In genomic region chr6:7238526-7238899, GRCh38 we compare ENCODE assay signal across 11 cellular contexts.
A peak's percentile ranks its signal among the peaks of the same experiment; 100 is the strongest.
DNase-seq lines count a peak whose midpoint lies in the region; ATAC-seq and TF ChIP-seq lines count a peak whose summit lies in the region.
"Had no signal": no experiment of that assay in that cellular context is flagged by ENCODE, and none has a peak within 500 bp of the region (broad histone marks: within the 10 kb centered on the region; RNA-seq: fewer than 3 reads in every experiment).

No MANE protein-coding gene starts in this region.

- H3K9me2 ChIP-seq in GM23338 (ENCODE audit: insufficient read depth) = no peaks in the 10 kb centered on the region

- H3K27ac Mint-ChIP-seq in GM23338 = peak overlapping the region; percentile 59; the same call in 1 of the 2 replicates
- peak overlapping the region; percentile 34 for H3K27ac Mint-ChIP-seq in dendritic cell treated with granulocyte-macrophage colony-stimulating factor and Interleukin-4, amounts not matched to agents 40 ng/mL and 50 ng/mL, for 4 days
- peak overlapping the region; percentile 68 for H3K27ac Mint-ChIP-seq in progenitor cell of endocrine pancreas

- peaks cover 66 to 100% (median 78%) of the 10 kb centered on the region in 10 experiments for H3K4me1 ChIP-seq in BLaER1 treated with 17β-estradiol and CSF1 and Interleukin-3, amounts not matched to agents 10 nM and 100 nM
- H3K4me1 ChIP-seq in GM23338 (ENCODE audit: insufficient read depth) = peaks cover 28% of the 10 kb centered on the region

- H3K36me3 ChIP-seq in BLaER1 treated with 17β-estradiol and CSF1 and Interleukin-3, amounts not matched to agents 10 nM and 100 nM = peaks cover 50 to 84% (median 67%) of the 10 kb centered on the region in 11 experiments
- H3K36me3 ChIP-seq in GM23338 (ENCODE audit: insufficient read depth) = no peaks in the 10 kb centered on the region

- H4K20me1 ChIP-seq in BLaER1 treated with 17β-estradiol and CSF1 and Interleukin-3, amounts not matched to agents 10 nM and 100 nM = peaks cover 13 to 88% (median 70%) of the 10 kb centered on the region in 11 experiments; a peak in 18 of 22 replicates
- H4K20me1 ChIP-seq in GM23338 (replicated peaks; ENCODE audit: insufficient read depth) = no peaks in the 10 kb centered on the region

- H3K27me3 Mint-ChIP-seq in GM23338 (ENCODE audit: insufficient read depth, low read depth, poor library complexity) (peaks cover 12% of the 10 kb centered on the region), progenitor cell of endocrine pancreas (no peaks in the 10 kb centered on the region)
- H3K27me3 Mint-ChIP-seq in dendritic cell treated with granulocyte-macrophage colony-stimulating factor and Interleukin-4, amounts not matched to agents 40 ng/mL and 50 ng/mL, for 4 days = no peaks in the 10 kb centered on the region

- H3K9me3 ChIP-seq in BLaER1 treated with 17β-estradiol and CSF1 and Interleukin-3, amounts not matched to agents 10 nM and 100 nM (replicated peaks in 1 of 11) = no peaks in the 10 kb centered on the region
- H3K9me3 ChIP-seq: sigmoid colon, tibial nerve had no signal

- ATAC-seq in GM23338 (no peak), GM21619 (IDR thresholded peaks at IDR 0.05; ENCODE audit: unreplicated experiment) (no peak)

- H3K4me3 ChIP-seq in BLaER1 treated with 17β-estradiol and CSF1 and Interleukin-3, amounts not matched to agents 10 nM and 100 nM = no peak overlapping the region
- no peak overlapping the region for H3K4me3 ChIP-seq in GM23338
- H3K4me3 ChIP-seq: sigmoid colon, tibial nerve had no signal

- H3K36me3 Mint-ChIP-seq in GM23338 (ENCODE audit: low read depth) = peaks cover 6% of the 10 kb centered on the region; the same call in 2 of the 3 replicates
- peaks cover 96% of the 10 kb centered on the region for H3K36me3 Mint-ChIP-seq in dendritic cell treated with granulocyte-macrophage colony-stimulating factor and Interleukin-4, amounts not matched to agents 40 ng/mL and 50 ng/mL, for 4 days (ENCODE audit: low read depth)
- H3K36me3 Mint-ChIP-seq in progenitor cell of endocrine pancreas (ENCODE audit: insufficient read depth) = peaks cover 15% of the 10 kb centered on the region

- peak overlapping the region in 3 of 11 experiments; percentile 17 to 31 (median 27); a peak in 3 of 22 replicates for H3K9ac ChIP-seq in BLaER1 treated with 17β-estradiol and CSF1 and Interleukin-3, amounts not matched to agents 10 nM and 100 nM

- H3K4me3 Mint-ChIP-seq in GM23338 = no peak overlapping the region
- H3K4me3 Mint-ChIP-seq in dendritic cell treated with granulocyte-macrophage colony-stimulating factor and Interleukin-4, amounts not matched to agents 40 ng/mL and 50 ng/mL, for 4 days = no peak overlapping the region
- no peak overlapping the region for H3K4me3 Mint-ChIP-seq in progenitor cell of endocrine pancreas (ENCODE audit: low read depth)

- DNase-seq in GM23338 (ENCODE audit: low spot score) = no peak
- DNase-seq in progenitor cell of endocrine pancreas (ENCODE audit: low spot score, unreplicated experiment) = no peak
- no peak for DNase-seq in NCI-H774 (lab: John Stamatoyannopoulos, UW)
- no peak for DNase-seq in NCI-H1417 treated with DMSO at 0.1 percent for 48 hours (lab: John Stamatoyannopoulos, UW)
- DNase-seq in GM13976 (ENCODE audit: low spot score) = no peak

- in situ Hi-C loops in GM13976 (cut with MboI; ENCODE audit: low sequenced_read_pairs, unreplicated experiment) = loop anchor here (25.0 kb wide), 1 partner anchor 551 kb away; no protein-coding TSS in a partner anchor

- H3K79me2 ChIP-seq in GM23338 (replicated peaks; ENCODE audit: insufficient read depth) = no peaks in the 10 kb centered on the region

- H3K9me3 Mint-ChIP-seq in GM23338 = no peaks in the 10 kb centered on the region
- H3K9me3 Mint-ChIP-seq in dendritic cell treated with granulocyte-macrophage colony-stimulating factor and Interleukin-4, amounts not matched to agents 40 ng/mL and 50 ng/mL, for 4 days = no peaks in the 10 kb centered on the region
- no peaks in the 10 kb centered on the region for H3K9me3 Mint-ChIP-seq in progenitor cell of endocrine pancreas (ENCODE audit: low read depth)

- 0 out of 22 replicates have a peak overlapping the region, but pooled peaks of 1 of the 11 experiments have one; percentile 47 for H3K27ac ChIP-seq in BLaER1 treated with 17β-estradiol and CSF1 and Interleukin-3, amounts not matched to agents 10 nM and 100 nM
- no peak overlapping the region for H3K27ac ChIP-seq in GM23338 (ENCODE audit: low read depth)
- H3K27ac ChIP-seq: foreskin keratinocyte, tibial nerve had no signal

- no peaks in the 10 kb centered on the region for H3F3A ChIP-seq in GM23338 (replicated peaks; ENCODE audit: low read depth)

- H3K27me3 ChIP-seq in BLaER1 treated with 17β-estradiol and CSF1 and Interleukin-3, amounts not matched to agents 10 nM and 100 nM = no peaks in the 10 kb centered on the region
- no peaks in the 10 kb centered on the region for H3K27me3 ChIP-seq in GM23338 (ENCODE audit: insufficient read depth)
- H3K27me3 ChIP-seq: foreskin keratinocyte, sigmoid colon, tibial nerve had no signal

- TF ChIP-seq CTCF in GM23338 (conservative IDR thresholded peaks at IDR 0.05; ENCODE audit: low read depth in 2 of 2) = no peak
- TF ChIP-seq CTCF in progenitor cell of endocrine pancreas (IDR thresholded peaks at IDR 0.05; ENCODE audit: unreplicated experiment) = no peak
- no peak for TF ChIP-seq CTCF in GM13976 (IDR thresholded peaks at IDR 0.05; ENCODE audit: borderline replicate concordance, control extremely low read depth, extremely low read depth, insufficient read depth, missing control alignments)

- H3K4me2 ChIP-seq in BLaER1 treated with 17β-estradiol and CSF1 and Interleukin-3, amounts not matched to agents 10 nM and 100 nM = peak overlapping the region; percentile 31 to 83 (median 60)
- H3K4me2 ChIP-seq in GM23338 = no peak overlapping the region

- H2AFZ ChIP-seq in GM23338 = no peak overlapping the region

- intact Hi-C loops in dendritic cell treated with granulocyte-macrophage colony-stimulating factor and Interleukin-4, amounts not matched to agents 40 ng/mL and 50 ng/mL, for 4 days (cut with micrococcal nuclease) = no loop called here

- H3K4me1 Mint-ChIP-seq in GM23338 (peaks cover 36% of the 10 kb centered on the region), progenitor cell of endocrine pancreas (ENCODE audit: low read depth) (peaks cover 61% of the 10 kb centered on the region)
- H3K4me1 Mint-ChIP-seq in dendritic cell treated with granulocyte-macrophage colony-stimulating factor and Interleukin-4, amounts not matched to agents 40 ng/mL and 50 ng/mL, for 4 days (ENCODE audit: low read depth) = peaks cover 82% of the 10 kb centered on the region

TF ChIP-seq in GM23338, 12 proteins besides CTCF, POLR2A, EP300 and RAD21 (continues in another document):
- no peak for TF ChIP-seq JUNB (IDR thresholded peaks at IDR 0.05; ENCODE audit: unreplicated experiment)
